ENCODE assay signal across 8 cellular contexts in the genomic region with DNA sequence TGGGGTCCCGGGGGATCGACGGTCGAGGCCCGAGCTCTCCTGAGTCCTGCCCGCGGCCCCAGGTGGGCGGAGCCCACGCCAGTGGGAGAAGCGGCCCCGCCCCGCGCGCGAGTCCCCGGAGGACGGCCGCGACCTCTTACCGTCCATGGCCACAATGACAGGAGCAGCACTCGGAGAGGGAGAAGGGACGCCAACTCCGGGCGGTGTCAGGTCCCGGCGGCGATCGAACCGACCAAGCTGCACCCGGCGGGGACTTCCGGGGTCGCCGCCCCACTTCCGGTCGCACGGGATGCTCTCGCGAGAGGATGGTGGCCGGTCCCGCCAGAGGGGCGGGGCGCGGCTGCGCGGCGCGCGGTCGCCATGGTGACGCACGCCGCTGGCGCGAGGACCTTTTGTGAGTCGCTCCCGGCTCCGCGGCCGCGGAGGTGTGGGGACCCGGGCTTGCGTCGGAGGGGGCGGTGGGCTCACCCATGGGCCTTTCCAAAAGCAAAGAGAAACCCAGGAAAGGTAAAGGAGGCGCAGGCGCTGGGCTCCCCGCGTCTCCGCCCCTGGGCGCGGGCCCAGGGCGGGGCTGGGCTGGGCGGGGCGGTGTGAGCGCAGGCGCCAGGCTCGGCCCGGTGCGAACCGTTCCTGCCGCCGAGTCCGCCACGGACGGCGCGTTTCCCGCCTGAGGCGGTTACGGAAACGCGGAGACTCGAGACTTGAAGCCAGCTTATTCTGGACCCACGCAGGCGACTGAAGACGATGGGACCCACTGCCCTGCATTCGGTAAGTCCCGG. TPM values are rescaled to one million over a fixed set of nuclear protein-coding genes. Genes with fewer than 3 reads are reported as not detected.
DNase-seq lines count a peak whose midpoint lies in the region; ATAC-seq and TF ChIP-seq lines count a peak whose summit lies in the region.

A gene (minus strand): TSS at position 267 of the 779 bp plus-strand sequence. CDS start 120 bp downstream, at position 147.
A gene (plus strand): TSS at position 395 of the 779 bp plus-strand sequence. CDS start 76 bp downstream, at position 471.

- H3K27ac Mint-ChIP-seq in natural killer cell treated with Interleukin-12 subunit alpha and Interleukin-12 subunit beta and Interleukin-15 and Interleukin-18, amount 100 ng/mL, for 72 hours = peak within 1 kb of the TSS; percentile 77 to 82

- peaks cover 42% of the 10 kb centered on the region for H3K4me1 ChIP-seq in DND-41 (ENCODE audit: insufficient read depth, low read length)

- peak within 1 kb of the TSS; percentile 69 for H2AFZ ChIP-seq in DND-41 (ENCODE audit: low read depth, low read length)

- peaks cover 71% of the 10 kb centered on the region for H3K79me2 ChIP-seq in DND-41 (ENCODE audit: insufficient read depth, low read length)

- H3K4me2 ChIP-seq in DND-41 (ENCODE audit: insufficient read depth, low read length) = peak within 1 kb of the TSS; percentile 94

- TF ChIP-seq CTCF in DND-41 (IDR thresholded peaks at IDR 0.05; ENCODE audit: borderline replicate concordance, extremely low read depth, low read length, poor library complexity, severe bottlenecking) = no peak

- peak within 1 kb of the TSS; percentile 92 for H3K27ac ChIP-seq in DND-41 (ENCODE audit: low read length)

- DNase-seq in DND-41 = peak; percentile 92
- peak; percentile 91 for DNase-seq in KBM-7
- peak; percentile 81 for DNase-seq in RPMI7951 (ENCODE audit: low read depth)
- peak; percentile 84 to 91 for DNase-seq in activated T-helper 1 cell treated with anti-CD3 and anti-CD28 coated beads, Interleukin-2, amount 50 U/mL, for 16 hours (ENCODE audit: low read depth in 1 of 2, low spot score in 1 of 2)
- DNase-seq in fibroblast of peridontal ligament (ENCODE audit: extremely low read depth) = peak; percentile 78
- DNase-seq in natural killer cell treated with Interleukin-12 subunit alpha and Interleukin-12 subunit beta and Interleukin-15 and Interleukin-18, amount 100 ng/mL, for 72 hours (ENCODE audit: low spot score) = peak; percentile 95
- DNase-seq in stimulated activated naive CD4-positive, alpha-beta T cell treated with Interleukin-2 at 50 U/mL for 16 hours (lab: John Stamatoyannopoulos, UW) = peak; percentile 87

- H3K36me3 ChIP-seq in DND-41 (ENCODE audit: insufficient read depth, low read length) = peaks cover 44% of the 10 kb centered on the region

- no peaks in the 10 kb centered on the region for H3K27me3 ChIP-seq in DND-41 (ENCODE audit: insufficient read depth, low read length, poor library complexity)

- no peaks in the 10 kb centered on the region for H3K27me3 Mint-ChIP-seq in natural killer cell treated with Interleukin-12 subunit alpha and Interleukin-12 subunit beta and Interleukin-15 and Interleukin-18, amount 100 ng/mL, for 72 hours

- H3K9me3 Mint-ChIP-seq in natural killer cell treated with Interleukin-12 subunit alpha and Interleukin-12 subunit beta and Interleukin-15 and Interleukin-18, amount 100 ng/mL, for 72 hours = no peaks in the 10 kb centered on the region

- H3K9ac ChIP-seq in DND-41 (ENCODE audit: low read depth, low read length) = peak within 1 kb of the TSS; percentile 65

- peaks cover 23 to 33% of the 10 kb centered on the region in 2 donors for H3K4me1 Mint-ChIP-seq in natural killer cell treated with Interleukin-12 subunit alpha and Interleukin-12 subunit beta and Interleukin-15 and Interleukin-18, amount 100 ng/mL, for 72 hours (ENCODE audit: low read depth in 2 of 2)

- H3K9me3 ChIP-seq in DND-41 (ENCODE audit: insufficient read depth, low read length, severe bottlenecking) = no peaks in the 10 kb centered on the region

- H3K4me3 Mint-ChIP-seq in natural killer cell treated with Interleukin-12 subunit alpha and Interleukin-12 subunit beta and Interleukin-15 and Interleukin-18, amount 100 ng/mL, for 72 hours = peak within 1 kb of the TSS; percentile 94

- H3K36me3 Mint-ChIP-seq in natural killer cell treated with Interleukin-12 subunit alpha and Interleukin-12 subunit beta and Interleukin-15 and Interleukin-18, amount 100 ng/mL, for 72 hours = peaks cover 6% of the 10 kb centered on the region

- H3K4me3 ChIP-seq in DND-41 (ENCODE audit: low read depth in 1 of 2, low read length in 2 of 2) = peak within 1 kb of the TSS; percentile 63 to 71

- peaks cover 28% of the 10 kb centered on the region for H4K20me1 ChIP-seq in DND-41 (ENCODE audit: insufficient read depth, low read length)

- peak; percentile 88 for ATAC-seq in DND-41 (ENCODE audit: insufficient read depth, low read depth)
- ATAC-seq in GM21723 (IDR thresholded peaks at IDR 0.05; ENCODE audit: unreplicated experiment) = peak; percentile 90
- ATAC-seq in natural killer cell treated with Interleukin-12 subunit alpha and Interleukin-12 subunit beta and Interleukin-15 and Interleukin-18, amount 100 ng/mL, for 72 hours = peak; percentile 95 to 97

- in situ Hi-C loops in KBM-7 (cut with MboI; ENCODE audit: low pct_unique_long_range_greater_than_20kb, low sequenced_read_pairs) = no loop called here

RNA-seq across cellular contexts. Expression of the first gene that starts in this region (rescaled TPM):
- total RNA-seq in RPMI7951 (2014; rRNA removed; shearing (Covaris generic)) = 115 and 120 TPM in 2 replicates
- total RNA-seq in natural killer cell treated with Interleukin-12 subunit alpha and Interleukin-12 subunit beta and Interleukin-15 and Interleukin-18, amount 100 ng/mL, for 72 hours = 100 to 1,000 TPM in 1 of 2 donors, 10 to 100 TPM in 1; 92.8 to 146 TPM

RNA-seq across cellular contexts. Expression of the second gene that starts in this region (rescaled TPM):
- total RNA-seq in RPMI7951 (2014; rRNA removed; shearing (Covaris generic)) = 5.5 and 9.6 TPM in 2 replicates
- 10 to 100 TPM in 1 of 2 donors, 1 to 10 TPM in 1; 9.3 to 19.1 TPM for total RNA-seq in natural killer cell treated with Interleukin-12 subunit alpha and Interleukin-12 subunit beta and Interleukin-15 and Interleukin-18, amount 100 ng/mL, for 72 hours

Comparison
In these comparisons a context has a peak if more than half of its experiments do, and no peak if none do; other contexts are left out.
1. Peak in every context shown above with its lines: DNase-seq, ATAC-seq, H3K4me3 ChIP-seq and H3K27ac ChIP-seq.